Comparison of ENCODE assay signal across 8 cellular contexts in genomic region chr20:50931048-50931305, GRCh38. TPM values are rescaled to one million over a fixed set of nuclear protein-coding genes. Genes with fewer than 3 reads are reported as not detected.
DNase-seq lines count a peak whose midpoint lies in the region; ATAC-seq lines count a peak whose summit lies in the region.

No MANE protein-coding gene starts in this region.

- H3K27ac ChIP-seq in BLaER1 treated with 17β-estradiol and CSF1 and Interleukin-3, amounts not matched to agents 10 nM and 100 nM = peak overlapping the region; percentile 96 to 100 (median 99)

- peak overlapping the region; percentile 79 for H3K4me3 Mint-ChIP-seq in activated naive CD8-positive, alpha-beta T cell treated with anti-CD3 and anti-CD28 coated beads, Interleukin-2, amount 50 U/mL, for 24 hours

- no peaks in the 10 kb centered on the region for H3K27me3 ChIP-seq in BLaER1 treated with 17β-estradiol and CSF1 and Interleukin-3, amounts not matched to agents 10 nM and 100 nM

- peak overlapping the region; percentile 93 for H3K27ac Mint-ChIP-seq in activated naive CD8-positive, alpha-beta T cell treated with anti-CD3 and anti-CD28 coated beads, Interleukin-2, amount 50 U/mL, for 24 hours

- peaks cover 37 to 69% (median 58%) of the 10 kb centered on the region in 11 experiments for H3K36me3 ChIP-seq in BLaER1 treated with 17β-estradiol and CSF1 and Interleukin-3, amounts not matched to agents 10 nM and 100 nM

- H3K4me3 ChIP-seq in BLaER1 treated with 17β-estradiol and CSF1 and Interleukin-3, amounts not matched to agents 10 nM and 100 nM = peak overlapping the region; percentile 95 to 100 (median 99)
- peak overlapping the region; percentile 39; the same call in 1 of the 2 replicates for H3K4me3 ChIP-seq in iPS-18c (ENCODE audit: insufficient read depth, low read depth, low read length)

- ATAC-seq in GM19438 (IDR thresholded peaks at IDR 0.05; ENCODE audit: low read depth, unreplicated experiment) (peak; percentile 16), HG03565 (IDR thresholded peaks at IDR 0.05; ENCODE audit: unreplicated experiment) (peak; percentile 3)
- ATAC-seq in activated naive CD8-positive, alpha-beta T cell treated with anti-CD3 and anti-CD28 coated beads, Interleukin-2, amount 50 U/mL, for 24 hours = peak; percentile 37
- peak; percentile 42 for ATAC-seq in stimulated activated naive CD8-positive, alpha-beta T cell treated with anti-CD3 and anti-CD28 coated beads, Interleukin-15, Interleukin-2, amounts not matched to agents 100 U/mL and 50 U/mL, for 24 hours

- H3K36me3 Mint-ChIP-seq in activated naive CD8-positive, alpha-beta T cell treated with anti-CD3 and anti-CD28 coated beads, Interleukin-2, amount 50 U/mL, for 24 hours (ENCODE audit: low read depth) = peaks cover 63% of the 10 kb centered on the region

- peak overlapping the region in 10 of 11 experiments; percentile 35 to 58 (median 46); a peak in 13 of 22 replicates for H3K4me2 ChIP-seq in BLaER1 treated with 17β-estradiol and CSF1 and Interleukin-3, amounts not matched to agents 10 nM and 100 nM

- H3K4me1 Mint-ChIP-seq in activated naive CD8-positive, alpha-beta T cell treated with anti-CD3 and anti-CD28 coated beads, Interleukin-2, amount 50 U/mL, for 24 hours = peaks cover 45% of the 10 kb centered on the region

- no peaks in the 10 kb centered on the region for H3K9me3 Mint-ChIP-seq in activated naive CD8-positive, alpha-beta T cell treated with anti-CD3 and anti-CD28 coated beads, Interleukin-2, amount 50 U/mL, for 24 hours

- no peaks in the 10 kb centered on the region for H3K9me3 ChIP-seq in BLaER1 treated with 17β-estradiol and CSF1 and Interleukin-3, amounts not matched to agents 10 nM and 100 nM (replicated peaks in 1 of 11)
- no peaks in the 10 kb centered on the region for H3K9me3 ChIP-seq in iPS-18c (ENCODE audit: control insufficient read depth, insufficient read depth, low read length)

- no peak for DNase-seq in activated naive CD8-positive, alpha-beta T cell treated with anti-CD3 and anti-CD28 coated beads, Interleukin-2, amount 50 U/mL, for 24 hours
- no peak for DNase-seq in stimulated activated naive CD8-positive, alpha-beta T cell treated with anti-CD3 and anti-CD28 coated beads, Interleukin-15, Interleukin-2, amounts not matched to agents 100 U/mL and 50 U/mL, for 24 hours
- DNase-seq in OCI-M1 (lab: John Stamatoyannopoulos, UW) = no peak
- no peak for DNase-seq in occipital lobe (lab: John Stamatoyannopoulos, UW)

- H3K9ac ChIP-seq in BLaER1 treated with 17β-estradiol and CSF1 and Interleukin-3, amounts not matched to agents 10 nM and 100 nM = peak overlapping the region; percentile 96 to 100 (median 100)

- H4K20me1 ChIP-seq in BLaER1 treated with 17β-estradiol and CSF1 and Interleukin-3, amounts not matched to agents 10 nM and 100 nM = peaks cover 23 to 40% (median 33%) of the 10 kb centered on the region in 11 experiments

- peaks cover 31 to 47% (median 38%) of the 10 kb centered on the region in 10 experiments for H3K4me1 ChIP-seq in BLaER1 treated with 17β-estradiol and CSF1 and Interleukin-3, amounts not matched to agents 10 nM and 100 nM

- H3K27me3 Mint-ChIP-seq in activated naive CD8-positive, alpha-beta T cell treated with anti-CD3 and anti-CD28 coated beads, Interleukin-2, amount 50 U/mL, for 24 hours = no peaks in the 10 kb centered on the region

RNA-seq across cellular contexts. Expression of gene ADNP, which starts 0.3 kb away (rescaled TPM):
- total RNA-seq in occipital lobe = 75.5 TPM

RNA-seq across cellular contexts. Expression of gene DPM1, which starts 27.4 kb away (rescaled TPM):
- total RNA-seq in occipital lobe = 42.6 TPM

RNA-seq across cellular contexts. Expression of gene MOCS3, which starts 27.6 kb away (rescaled TPM):
- total RNA-seq in occipital lobe = 10.3 TPM
